26 cellular contexts compared by ENCODE assay signal in the genomic region with DNA sequence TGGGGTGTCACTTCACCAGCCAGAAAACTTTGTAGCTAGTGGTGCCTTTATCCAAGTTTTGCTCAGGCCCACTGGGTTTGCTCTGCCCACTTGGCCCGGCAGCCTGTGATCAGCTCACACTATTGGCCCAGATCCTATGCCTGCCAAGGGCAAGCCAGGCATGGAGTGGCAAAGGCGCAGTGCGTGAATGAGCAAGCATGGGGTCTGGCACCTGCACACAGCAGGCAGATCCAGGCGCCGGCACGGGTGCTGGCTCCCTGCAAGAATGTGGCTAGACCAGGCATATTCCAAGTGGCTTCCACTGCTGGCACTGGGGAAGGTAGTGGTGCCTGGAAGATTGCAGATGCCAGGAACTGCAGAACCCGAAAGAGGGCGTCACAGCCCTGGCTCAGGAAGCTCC.
"Had no signal": no experiment of that assay in that cellular context is flagged by ENCODE, and none has a peak within 500 bp of the region (broad histone marks: within the 10 kb centered on the region; RNA-seq: fewer than 3 reads in every experiment).

No MANE protein-coding gene starts in this region.

- H3K36me3 ChIP-seq: ascending aorta, cardiac muscle cell had no signal

- H3K9me3 ChIP-seq: ascending aorta had no signal

- H3K27ac ChIP-seq: ascending aorta, cardiac muscle cell, VCaP had no signal

- H3K4me3 ChIP-seq: ascending aorta, cardiac muscle cell had no signal

- H3K27me3 ChIP-seq: ascending aorta, cardiac muscle cell had no signal

- DNase-seq: activated B cell treated with CpG ODN at 0.5 μM for 24 hours; activated CD4-positive, alpha-beta memory T cell treated with anti-CD3 and anti-CD28 coated beads for 36 hours; activated CD4-positive, alpha-beta T cell treated with anti-CD3 and anti-CD28 coated beads for 4 hours; activated CD4-positive, alpha-beta T cell treated with anti-CD3 and anti-CD28 coated beads, Interleukin-2, amount 10 ng/mL, durations not matched to agents 24 days and 14 days; activated CD4-positive, alpha-beta T cell treated with anti-CD3 and anti-CD28 coated beads, Interleukin-2, amount 50 U/mL, for 1 hour; activated CD4-positive, alpha-beta T cell treated with anti-CD3 and anti-CD28 coated beads, Interleukin-2, amount 50 U/mL, for 4 hours; activated CD4-positive, CD25-positive, alpha-beta regulatory T cell treated with anti-CD3 and anti-CD28 coated beads, Interleukin-2, amount 50 U/mL, for 72 hours; activated CD8-positive, alpha-beta memory T cell treated with anti-CD3 and anti-CD28 coated beads, Interleukin-2, amount 50 U/mL, for 4 hours; activated CD8-positive, alpha-beta T cell treated with anti-CD3 and anti-CD28 coated beads for 36 hours; activated gamma-delta T cell; activated naive CD4-positive, alpha-beta T cell treated with anti-CD3 and anti-CD28 coated beads, Interleukin-2, amount 10 ng/mL, durations not matched to agents 7 days and 5 days; activated naive CD4-positive, alpha-beta T cell treated with Interleukin-2 at 50 U/mL for 16 hours; activated naive CD8-positive, alpha-beta T cell treated with anti-CD3 and anti-CD28 coated beads, Interleukin-2, amount 10 ng/mL, durations not matched to agents 7 days and 5 days; activated naive CD8-positive, alpha-beta T cell treated with anti-CD3 and anti-CD28 coated beads, Interleukin-2, amount 50 U/mL, for 24 hours; activated T-cell treated with anti-CD3 and anti-CD28 coated beads for 4 hours; activated T-cell treated with anti-CD3 and anti-CD28 coated beads, Interleukin-2, amount 50 U/mL, for 1 hour; activated T-cell treated with anti-CD3 and anti-CD28 coated beads, Interleukin-2, amount 50 U/mL, for 4 hours; activated T-cell treated with anti-CD3 and anti-CD28 coated beads, Interleukin-2, amount 50 U/mL, for 72 hours; cerebellar nuclear complex; T-helper 1 cell; T-helper 2 cell; T-helper 9 cell had no signal

- ATAC-seq: activated CD8-positive, alpha-beta T cell treated with anti-CD3 and anti-CD28 coated beads for 36 hours; activated naive CD8-positive, alpha-beta T cell treated with anti-CD3 and anti-CD28 coated beads, Interleukin-2, amount 50 U/mL, for 24 hours; activated T-cell treated with anti-CD3 and anti-CD28 coated beads, Interleukin-2, amount 50 U/mL, for 4 hours; activated T-cell treated with anti-CD3 and anti-CD28 coated beads, Interleukin-2, amount 50 U/mL, for 72 hours; activated T-helper 17 cell treated with anti-CD3 and anti-CD28 coated beads, Interleukin-2, amount 50 U/mL, for 72 hours had no signal

- H3K4me1 ChIP-seq: ascending aorta had no signal
